ENCODE assay signal across 8 cellular contexts in genomic region chr5:139513434-139513833, GRCh38. TPM values are rescaled to one million over a fixed set of nuclear protein-coding genes. Genes with fewer than 3 reads are reported as not detected.
A peak's percentile ranks its signal among the peaks of the same experiment; 100 is the strongest.
DNase-seq lines count a peak whose midpoint lies in the region; ATAC-seq and TF ChIP-seq lines count a peak whose summit lies in the region.
"Not testable (repeated sequence)": the region's sequence is repeated elsewhere in the genome, so short reads cannot be mapped to it uniquely, and the experiment has no call there.

No MANE protein-coding gene starts in this region.

- peaks cover 21% of the 10 kb centered on the region for H3K4me1 ChIP-seq in Karpas-422 (ENCODE audit: low read length)
- peaks cover 28% of the 10 kb centered on the region for H3K4me1 ChIP-seq in OCI-LY7 (ENCODE audit: insufficient read depth, low read length, poor library complexity, severe bottlenecking)
- H3K4me1 ChIP-seq in liver (ENCODE audit: control insufficient read depth in 4 of 4, insufficient read depth in 4 of 4, low read length in 3 of 4): not testable (repeated sequence)

- not testable (repeated sequence) for H3K27me3 Mint-ChIP-seq in activated CD8-positive, alpha-beta memory T cell treated with anti-CD3 and anti-CD28 coated beads, Interleukin-2, amount 10 ng/mL, durations not matched to agents 7 days and 5 days

- peak; percentile 85 to 93 for TF ChIP-seq RAD21 in liver (IDR thresholded peaks at IDR 0.05)

- H3K9me3 ChIP-seq in Karpas-422 (ENCODE audit: low read length); OCI-LY7 (ENCODE audit: low read length); liver (ENCODE audit: control insufficient read depth in 4 of 4, low read length in 3 of 4): not testable (repeated sequence)

- DNase-seq in Karpas-422 (peak; percentile 81), OCI-LY7 (ENCODE audit: low spot score) (peak; percentile 80), dermis microvascular lymphatic vessel endothelial cell (ENCODE audit: low read depth in 2 of 2) (peak; percentile 80 to 87)
- DNase-seq in activated CD8-positive, alpha-beta memory T cell treated with anti-CD3 and anti-CD28 coated beads, Interleukin-2, amount 10 ng/mL, durations not matched to agents 7 days and 5 days: peak; percentile 89
- DNase-seq in stimulated activated CD4-positive, alpha-beta T cell treated with anti-CD3 and anti-CD28 coated beads, Interleukin-4, amount 100 ng/mL, for 1 hour: peak; percentile 79

- not testable (repeated sequence) for H3K9me3 Mint-ChIP-seq in activated CD8-positive, alpha-beta memory T cell treated with anti-CD3 and anti-CD28 coated beads, Interleukin-2, amount 10 ng/mL, durations not matched to agents 7 days and 5 days (ENCODE audit: low read depth)

- H2AFZ ChIP-seq in Karpas-422 (ENCODE audit: low read length): not testable (repeated sequence)
- peak overlapping the region; percentile 22; the same call in 1 of the 2 replicates for H2AFZ ChIP-seq in OCI-LY7 (ENCODE audit: low read length)

- H3K4me3 Mint-ChIP-seq in activated CD8-positive, alpha-beta memory T cell treated with anti-CD3 and anti-CD28 coated beads, Interleukin-2, amount 10 ng/mL, durations not matched to agents 7 days and 5 days: not testable (repeated sequence)

- 76% methylated on average over 5 of the region's 5 CpGs for WGBS in liver

- H3K36me3 ChIP-seq in Karpas-422 (ENCODE audit: insufficient read depth, low read length); OCI-LY7 (ENCODE audit: insufficient read depth, low read length); liver (ENCODE audit: control insufficient read depth in 4 of 4, insufficient read depth in 3 of 4, low read depth in 1 of 4, low read length in 3 of 4): not testable (repeated sequence)

- ATAC-seq in GM21360 (IDR thresholded peaks at IDR 0.05; ENCODE audit: unreplicated experiment): peak; percentile 48
- peak; percentile 68 for ATAC-seq in activated CD8-positive, alpha-beta memory T cell treated with anti-CD3 and anti-CD28 coated beads, Interleukin-2, amount 10 ng/mL, durations not matched to agents 7 days and 5 days

- H3K9ac ChIP-seq in Karpas-422 (ENCODE audit: low read length): 0 out of 2 replicates have a peak overlapping the region, but pooled peaks have one; percentile 10
- not testable (repeated sequence) for H3K9ac ChIP-seq in liver (ENCODE audit: low read depth in 1 of 2, low read length in 2 of 2)

- H3K27ac Mint-ChIP-seq in activated CD8-positive, alpha-beta memory T cell treated with anti-CD3 and anti-CD28 coated beads, Interleukin-2, amount 10 ng/mL, durations not matched to agents 7 days and 5 days: not testable (repeated sequence)

- not testable (repeated sequence) for H3K79me2 ChIP-seq in Karpas-422 (ENCODE audit: low read length); OCI-LY7 (ENCODE audit: insufficient read depth, low read depth, low read length)

- not testable (repeated sequence) for H3K4me2 ChIP-seq in Karpas-422 (ENCODE audit: low read depth, low read length, poor library complexity, severe bottlenecking)
- H3K4me2 ChIP-seq in OCI-LY7 (ENCODE audit: low read length): peak overlapping the region; percentile 23

- peaks cover 57% of the 10 kb centered on the region for H3K4me1 Mint-ChIP-seq in activated CD8-positive, alpha-beta memory T cell treated with anti-CD3 and anti-CD28 coated beads, Interleukin-2, amount 10 ng/mL, durations not matched to agents 7 days and 5 days

- TF ChIP-seq CTCF in C4-2B (conservative IDR thresholded peaks at IDR 0.05) (peak; percentile 84), OCI-LY7 (conservative IDR thresholded peaks at IDR 0.05; ENCODE audit: low read length) (peak; percentile 83), liver (IDR thresholded peaks at IDR 0.05; ENCODE audit: low read depth, low read length, missing input control) (peak; percentile 73)

- H3K27ac ChIP-seq in C4-2B; Karpas-422 (ENCODE audit: low read length); OCI-LY7 (ENCODE audit: low read depth, low read length, poor library complexity, severe bottlenecking); liver (ENCODE audit: low read depth in 1 of 2, low read length in 2 of 2): not testable (repeated sequence)

- H3K36me3 Mint-ChIP-seq in activated CD8-positive, alpha-beta memory T cell treated with anti-CD3 and anti-CD28 coated beads, Interleukin-2, amount 10 ng/mL, durations not matched to agents 7 days and 5 days: not testable (repeated sequence)

- CTCF ChIA-PET in OCI-LY7 (lab: Charles Lee; ENCODE audit: unreplicated experiment): interaction anchor here (1.0 to 1.9 kb wide), 5 partner anchors 89 to 122 kb away, joined by 3 to 6 read pairs (median 5); no protein-coding TSS in a partner anchor
- CTCF ChIA-PET in activated CD8-positive, alpha-beta memory T cell treated with anti-CD3 and anti-CD28 coated beads, Interleukin-2, amount 10 ng/mL, durations not matched to agents 7 days and 5 days (lab: Charles Lee): interaction anchor here (0.7 to 13.7 kb wide), 33 partner anchors 9 to 221 kb away, joined by 3 to 423 read pairs (median 4); partner anchors contain the start of genes DNAJC18, ECSCR, PROB1 and SPATA24

- POLR2A ChIA-PET in OCI-LY7 (lab: Charles Lee): interaction anchor here (0.5 to 1.2 kb wide), 3 partner anchors 11 to 445 kb away, joined by 4 read pairs; partner anchors contain the start of gene SIL1

- not testable (repeated sequence) for H3K9me2 ChIP-seq in Karpas-422 (replicated peaks; ENCODE audit: insufficient read depth, low read length); OCI-LY7 (ENCODE audit: insufficient read depth, low read length)

- not testable (repeated sequence) for BruUV-seq in OCI-LY7 (replicated peaks; lab: Mats Ljungman, UMichigan)

- not testable (repeated sequence) for H3K4me3 ChIP-seq in Karpas-422 (ENCODE audit: low read length); OCI-LY7 (ENCODE audit: low read depth, low read length, poor library complexity, severe bottlenecking); liver (ENCODE audit: low read depth in 1 of 3, low read length in 3 of 3)

- H3K27me3 ChIP-seq in Karpas-422 (ENCODE audit: low read length); liver (ENCODE audit: control insufficient read depth in 4 of 4, insufficient read depth in 4 of 4, low read length in 3 of 4): not testable (repeated sequence)

- intact Hi-C loops in OCI-LY7 (cut with micrococcal nuclease; ENCODE audit: unreplicated experiment): loop anchor here (1.0 kb wide), 1 partner anchor 91 kb away; no protein-coding TSS in a partner anchor

- not testable (repeated sequence) for H4K20me1 ChIP-seq in Karpas-422 (ENCODE audit: insufficient read depth, low read depth, low read length); OCI-LY7 (ENCODE audit: insufficient read depth, low read length)

RNA-seq across cellular contexts. Expression of gene STING1, which starts 30.9 kb away (rescaled TPM):
- total RNA-seq in Karpas-422 (2014; rRNA removed; shearing (Covaris generic); ENCODE audit: low replicate concordance): not detected in 2 replicates
- total RNA-seq in OCI-LY7 (2014; rRNA removed; shearing (Covaris generic)): not detected in 2 replicates
- total RNA-seq in OCI-LY7 (2022) (0.44 TPM in 1 of 2 replicates, not detected in the other), dermis microvascular lymphatic vessel endothelial cell (34.8 and 54.0 TPM in 2 replicates), liver (10 to 100 TPM; 10.1 to 13.6 TPM)
- total RNA-seq in activated CD8-positive, alpha-beta memory T cell treated with anti-CD3 and anti-CD28 coated beads, Interleukin-2, amount 10 ng/mL, durations not matched to agents 7 days and 5 days: 100 to 1,000 TPM; 103 to 115 TPM
- polyA plus RNA-seq in liver: 10 to 100 TPM in 1 of 2 donors, 1 to 10 TPM in 1; 6.3 to 10.4 TPM

RNA-seq across cellular contexts. Expression of gene SMIM33, which starts 42.6 kb away (rescaled TPM):
- total RNA-seq in Karpas-422 (2014; rRNA removed; shearing (Covaris generic); ENCODE audit: low replicate concordance): not detected in 2 replicates
- total RNA-seq in OCI-LY7 (2014; rRNA removed; shearing (Covaris generic)): not detected in 2 replicates
- total RNA-seq in OCI-LY7 (2022) (not detected in 2 replicates), dermis microvascular lymphatic vessel endothelial cell (under 0.01 TPM in 1 of 2 replicates, not detected in the other), liver (under 1 TPM in 1 of 2 donors, not detected in 1; 0.05 TPM)
- total RNA-seq in activated CD8-positive, alpha-beta memory T cell treated with anti-CD3 and anti-CD28 coated beads, Interleukin-2, amount 10 ng/mL, durations not matched to agents 7 days and 5 days: under 1 TPM; 0.07 to 0.26 TPM
- not detected for polyA plus RNA-seq in liver

RNA-seq across cellular contexts. Expression of gene UBE2D2, which starts 47.7 kb away (rescaled TPM):
- total RNA-seq in Karpas-422 (2014; rRNA removed; shearing (Covaris generic); ENCODE audit: low replicate concordance): 80.2 and 105 TPM in 2 replicates
- total RNA-seq in OCI-LY7 (2014; rRNA removed; shearing (Covaris generic)): 102 and 145 TPM in 2 replicates
- total RNA-seq in OCI-LY7 (2022) (239 and 271 TPM in 2 replicates), dermis microvascular lymphatic vessel endothelial cell (53.4 and 53.9 TPM in 2 replicates), liver (10 to 100 TPM; 17.0 to 53.6 TPM)
- 100 to 1,000 TPM; 201 to 244 TPM for total RNA-seq in activated CD8-positive, alpha-beta memory T cell treated with anti-CD3 and anti-CD28 coated beads, Interleukin-2, amount 10 ng/mL, durations not matched to agents 7 days and 5 days
- 10 to 100 TPM; 38.5 to 44.2 TPM for polyA plus RNA-seq in liver

RNA-seq across cellular contexts. Expression of gene ECSCR, which starts 50.9 kb away (rescaled TPM):
- total RNA-seq in Karpas-422 (2014; rRNA removed; shearing (Covaris generic); ENCODE audit: low replicate concordance): not detected in 2 replicates
- total RNA-seq in OCI-LY7 (2014; rRNA removed; shearing (Covaris generic)): not detected in 2 replicates
- total RNA-seq in OCI-LY7 (2022) (not detected in 2 replicates), dermis microvascular lymphatic vessel endothelial cell (406 and 421 TPM in 2 replicates), liver (1 to 10 TPM; 3.4 to 3.6 TPM)
- under 1 TPM; 0.28 to 0.29 TPM for total RNA-seq in activated CD8-positive, alpha-beta memory T cell treated with anti-CD3 and anti-CD28 coated beads, Interleukin-2, amount 10 ng/mL, durations not matched to agents 7 days and 5 days
- 1 to 10 TPM; 3.2 to 4.9 TPM for polyA plus RNA-seq in liver

Comparison
In these comparisons a context has a peak if more than half of its experiments do, and no peak if none do; other contexts are left out.
1. RNA of gene STING1, which starts 30.9 kb away (total RNA-seq): 103 to 115 TPM in activated CD8-positive, alpha-beta memory T cell treated with anti-CD3 and anti-CD28 coated beads, Interleukin-2, amount 10 ng/mL, durations not matched to agents 7 days and 5 days, 34.8 to 54.0 TPM in dermis microvascular lymphatic vessel endothelial cell and 10.1 to 13.6 TPM in liver; 0.44 TPM in OCI-LY7 and not detected in Karpas-422; every median in the first group is over 4 times any median in the second.
2. Peak in every context shown above with its lines, with median percentiles within 50 percentile points of each other: CTCF ChIP-seq and DNase-seq.